ENCODE assay signal across 15 cellular contexts in genomic region chr15:89499156-89499555, GRCh38.
"Had no signal": no experiment of that assay in that cellular context is flagged by ENCODE, and none has a peak within 500 bp of the region (broad histone marks: within the 10 kb centered on the region; RNA-seq: fewer than 3 reads in every experiment).

No MANE protein-coding gene starts in this region.

- H3K27me3 ChIP-seq: testis had no signal

- H3K4me3 ChIP-seq: colonic mucosa, lung, testis had no signal

- H3K36me3 ChIP-seq: colonic mucosa, neutrophil had no signal

- DNase-seq: activated CD4-positive, alpha-beta T cell treated with anti-CD3 and anti-CD28 coated beads, Interleukin-2, amount 50 U/mL, for 1 hour; activated CD4-positive, CD25-positive, alpha-beta regulatory T cell; activated naive CD4-positive, alpha-beta T cell; activated T-cell treated with anti-CD3 and anti-CD28 coated beads, Interleukin-2, amount 50 U/mL, for 48 hours; caudate nucleus; colonic mucosa; effector CD8-positive, alpha-beta T cell; hippocampal formation; naive B cell; right cardiac atrium; stimulated activated CD4-positive, alpha-beta T cell treated with anti-CD3 and anti-CD28 coated beads, Interleukin-2, amount 100 ng/mL, for 48 hours; testis had no signal

- H3K27ac ChIP-seq: colonic mucosa, neutrophil, testis had no signal

- FAIRE-seq: astrocyte had no signal

- H3K9me3 ChIP-seq: colonic mucosa, neutrophil, testis had no signal

- H3K4me1 ChIP-seq: testis had no signal

- ATAC-seq: right cardiac atrium had no signal
